ENCODE assay signal across 6 cellular contexts in genomic region chr7:151038951-151039849, GRCh38. TPM values are rescaled to one million over a fixed set of nuclear protein-coding genes. Genes with fewer than 3 reads are reported as not detected.
DNase-seq lines count a peak whose midpoint lies in the region; ATAC-seq lines count a peak whose summit lies in the region.

No MANE protein-coding gene starts in this region.

- H3K4me3 ChIP-seq in mesodermal cell (ENCODE audit: extremely low read depth, insufficient read depth, low read length, poor library complexity, severe bottlenecking), result no peak overlapping the region

- ATAC-seq in GM18858 (IDR thresholded peaks at IDR 0.05; ENCODE audit: unreplicated experiment), result no peak

- H3K27me3 Mint-ChIP-seq in activated naive CD8-positive, alpha-beta T cell, result no peaks in the 10 kb centered on the region

- no peaks in the 10 kb centered on the region for H3K9me3 Mint-ChIP-seq in activated naive CD8-positive, alpha-beta T cell (ENCODE audit: low read depth)

- H3K4me1 Mint-ChIP-seq in activated naive CD8-positive, alpha-beta T cell (ENCODE audit: low read depth), result peaks cover 17% of the 10 kb centered on the region

- 48 to 62% methylated on average over 9 of the region's 12 CpGs for WGBS in mesodermal cell (ENCODE audit: insufficient coverage in 2 of 2), 2 experiments

- H3K27ac Mint-ChIP-seq in activated naive CD8-positive, alpha-beta T cell, result peak overlapping the region; percentile 93

- peaks cover 27% of the 10 kb centered on the region for H3K36me3 ChIP-seq in mesodermal cell (ENCODE audit: control insufficient read depth, insufficient read depth, low read length)

- H3K4me3 Mint-ChIP-seq in activated naive CD8-positive, alpha-beta T cell, result peak overlapping the region; percentile 47

- H3K36me3 Mint-ChIP-seq in activated naive CD8-positive, alpha-beta T cell, result no peaks in the 10 kb centered on the region

- H3K27ac ChIP-seq in mesodermal cell (ENCODE audit: low read depth, low read length, severe bottlenecking), result peak overlapping the region; percentile 86

- H3K4me1 ChIP-seq in mesodermal cell (ENCODE audit: control insufficient read depth, insufficient read depth, low read length, poor library complexity, severe bottlenecking), result peaks cover 31% of the 10 kb centered on the region

- H3K9me3 ChIP-seq in mesodermal cell (ENCODE audit: control insufficient read depth, low read length), result no peaks in the 10 kb centered on the region

- peak; percentile 11 for DNase-seq in COR-L47 (lab: John Stamatoyannopoulos, UW)
- DNase-seq in NCI-H2196 treated with DMSO at 0.1 percent for 48 hours (lab: John Stamatoyannopoulos, UW; ENCODE audit: unreplicated experiment), result peak; percentile 15
- no peak for DNase-seq in NCI-H446 (lab: John Stamatoyannopoulos, UW)

RNA-seq across cellular contexts. Expression of gene ASIC3, which starts 9.1 kb away (rescaled TPM):
- 4.0 TPM for polyA plus RNA-seq in mesodermal cell (2013, experiment 1 of 2)
- polyA plus RNA-seq in mesodermal cell (2013, experiment 2 of 2), result 2.7 TPM

RNA-seq across cellular contexts. Expression of gene ABCB8, which starts 10.9 kb away (rescaled TPM):
- 26.9 TPM for polyA plus RNA-seq in mesodermal cell (2013, experiment 1 of 2)
- polyA plus RNA-seq in mesodermal cell (2013, experiment 2 of 2), result 23.8 TPM

RNA-seq across cellular contexts. Expression of gene ATG9B, which starts 14.9 kb away (rescaled TPM):
- 2.4 TPM for polyA plus RNA-seq in mesodermal cell (2013, experiment 1 of 2)
- polyA plus RNA-seq in mesodermal cell (2013, experiment 2 of 2), result 1.8 TPM

RNA-seq across cellular contexts. Expression of gene CDK5, which starts 18.5 kb away (rescaled TPM):
- 31.6 TPM for polyA plus RNA-seq in mesodermal cell (2013, experiment 1 of 2)
- 26.1 TPM for polyA plus RNA-seq in mesodermal cell (2013, experiment 2 of 2)

RNA-seq across cellular contexts. Expression of gene SLC4A2, which starts 20.2 kb away (rescaled TPM):
- polyA plus RNA-seq in mesodermal cell (2013, experiment 1 of 2), result 77.0 TPM
- polyA plus RNA-seq in mesodermal cell (2013, experiment 2 of 2), result 68.0 TPM

Comparison
In these comparisons a context has a peak if more than half of its experiments do, and no peak if none do; other contexts are left out.
1. DNase-seq: peak in COR-L47 (single experiment) and NCI-H2196 treated with DMSO at 0.1 percent for 48 hours (single experiment); none in NCI-H446 (0 of 2).